In the genomic region with DNA sequence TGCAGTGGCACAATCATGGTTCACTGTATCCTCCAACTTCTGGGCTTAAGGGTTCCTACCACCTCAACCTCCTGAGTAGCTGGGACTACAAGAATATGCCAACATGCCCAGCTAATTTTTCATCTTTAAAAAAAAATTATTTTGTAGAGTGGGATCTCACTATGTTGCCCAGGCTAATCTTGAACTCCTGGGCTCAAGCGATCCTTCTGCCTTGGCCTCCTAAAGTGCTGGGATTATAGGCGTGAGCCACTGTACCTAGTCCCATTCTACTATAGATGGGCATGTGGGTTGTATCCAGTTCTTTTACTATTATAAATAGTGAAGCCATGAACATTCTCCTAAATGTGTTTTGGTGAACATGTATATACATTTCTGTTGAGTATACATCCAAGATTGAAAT, we compare ENCODE assay signal across 8 cellular contexts.
"Had no signal": no experiment of that assay in that cellular context is flagged by ENCODE, and none has a peak within 500 bp of the region (broad histone marks: within the 10 kb centered on the region; RNA-seq: fewer than 3 reads in every experiment).

No MANE protein-coding gene starts in this region.

- H3K4me3 ChIP-seq: GM12878 had no signal

- FAIRE-seq: G401.6, GM12878, GM12891, GM12892, GM18507, GM19239 had no signal

- DNase-seq: GDM1, GF-D8 had no signal

- ATAC-seq: GM12878 had no signal
